8 cellular contexts compared by ENCODE assay signal in genomic region chr9:127450170-127450830, GRCh38. TPM values are rescaled to one million over a fixed set of nuclear protein-coding genes. Genes with fewer than 3 reads are reported as not detected.
A peak's percentile ranks its signal among the peaks of the same experiment; 100 is the strongest.
DNase-seq lines count a peak whose midpoint lies in the region; ATAC-seq, FAIRE-seq and TF ChIP-seq lines count a peak whose summit lies in the region.

No MANE protein-coding gene starts in this region.

- no peak for TF ChIP-seq POLR2A in GM12878 (IDR thresholded peaks at IDR 0.05; ENCODE audit: low read depth, low read length)

- H3K4me2 ChIP-seq in GM12878 (ENCODE audit: control insufficient read depth, insufficient read depth), result peak overlapping the region; percentile 38

- POLR2A ChIA-PET in GM12878 (lab: Charles Lee), result interaction anchor here (0.6 to 3.7 kb wide), 5 partner anchors 17 to 183 kb away, joined by 3 to 26 read pairs (median 5); partner anchors contain the start of genes SLC2A8 and ZNF79

- no peak overlapping the region for H2AFZ ChIP-seq in GM12878 (ENCODE audit: control insufficient read depth, low read depth, low read length)

- no peak for TF ChIP-seq CTCF in GM12878 (IDR thresholded peaks at IDR 0.05 in 2 of 3, conservative IDR thresholded peaks at IDR 0.05 in 1 of 3; ENCODE audit: control insufficient read depth in 2 of 3, extremely low read depth in 1 of 3, insufficient read depth in 1 of 3, low read depth in 3 of 3, low read length in 3 of 3)
- no peak for TF ChIP-seq CTCF in kidney epithelial cell (IDR thresholded peaks at IDR 0.05; ENCODE audit: insufficient read depth, low read length, poor library complexity, severe bottlenecking)

- in situ Hi-C loops in GM12878 (cut with MboI), result no loop called here

- peak overlapping the region; percentile 92 for H3K4me3 ChIP-seq in Jurkat, Clone E6-1 (ENCODE audit: low read length)
- peak overlapping the region; percentile 93 for H3K4me3 ChIP-seq in GM12878
- peak overlapping the region; percentile 95 for H3K4me3 ChIP-seq in kidney epithelial cell (ENCODE audit: low read depth, low read length)
- H3K4me3 ChIP-seq in subcutaneous abdominal adipose tissue (ENCODE audit: low read depth in 1 of 5, low read length in 5 of 5), result peak overlapping the region; percentile 48 to 92 (median 87)

- peak; percentile 1 for ATAC-seq in GM12878
- ATAC-seq in GM21360 (IDR thresholded peaks at IDR 0.05; ENCODE audit: unreplicated experiment), result no peak

- no peak for TF ChIP-seq RAD21 in GM12878 (IDR thresholded peaks at IDR 0.05; ENCODE audit: insufficient read depth, low read depth, low read length)

- peaks cover 49% of the 10 kb centered on the region for H3K79me2 ChIP-seq in GM12878 (ENCODE audit: control insufficient read depth, insufficient read depth, low read length)

- BruUV-seq in GM12878 (replicated peaks; lab: Mats Ljungman, UMichigan), result TSS peak; percentile 58

- SMC1A ChIA-PET in GM12878 (lab: Charles Lee; ENCODE audit: uncharacterized antibody, unreplicated experiment), result interaction anchor here (0.9 to 1.6 kb wide), 5 partner anchors 26 to 235 kb away, joined by 3 to 7 read pairs (median 4); partner anchors contain the start of gene ZNF79

- RAD21 ChIA-PET in GM12878 (lab: Charles Lee; ENCODE audit: unreplicated experiment), result interaction anchor here (0.8 to 2.2 kb wide), 4 partner anchors 54 to 508 kb away, joined by 3 to 9 read pairs (median 4); partner anchors contain the start of gene SLC2A8

- CTCF ChIA-PET in GM12878 (lab: Yijun Ruan, JAX), result interaction anchor here (0.8 to 2.2 kb wide), 6 partner anchors 27 to 510 kb away, joined by 3 to 7 read pairs (median 4); partner anchors contain the start of genes TOR2A and ZNF79

- H3K27ac ChIP-seq in GM12878 (ENCODE audit: control insufficient read depth, insufficient read depth), result peak overlapping the region; percentile 94
- peak overlapping the region; percentile 92 for H3K27ac ChIP-seq in subcutaneous abdominal adipose tissue (ENCODE audit: low read depth, low read length)

- intact Hi-C loops in GM12878 (cut with micrococcal nuclease; ENCODE audit: unreplicated experiment), result loop anchor here (10.0 kb wide), 1 partner anchor 235 kb away; no protein-coding TSS in a partner anchor

- no peak for DNase-seq in Jurkat, Clone E6-1 (ENCODE audit: low read depth, low spot score)
- DNase-seq in GM12878 (ENCODE audit: low read depth, low spot score) (no peak), kidney epithelial cell (ENCODE audit: low read depth) (no peak), medulla oblongata (ENCODE audit: extremely low spot score) (no peak), NK-92 (lab: John Stamatoyannopoulos, UW; ENCODE audit: unreplicated experiment) (no peak)

- H3K9me3 ChIP-seq in ES-I3 (ENCODE audit: control insufficient read depth, insufficient read depth, low read length) (no peaks in the 10 kb centered on the region), GM12878 (replicated peaks; ENCODE audit: control insufficient read depth, insufficient read depth, low read length) (no peaks in the 10 kb centered on the region; the same call in 2 of the 3 replicates), subcutaneous abdominal adipose tissue (ENCODE audit: control insufficient read depth in 5 of 5, low read length in 5 of 5) (no peaks in the 10 kb centered on the region)

- no peak for TF ChIP-seq EP300 in GM12878 (IDR thresholded peaks at IDR 0.05; ENCODE audit: borderline replicate concordance in 1 of 2, control insufficient read depth in 1 of 2, low read depth in 2 of 2, low read length in 2 of 2)

- WGBS in GM12878 (ENCODE audit: insufficient coverage, insufficient replicate concordance, low lambda C conversion rate, missing lambda C conversion rate), result 1% methylated on average over 16 of the region's 16 CpGs

- H3K4me1 ChIP-seq in ES-I3 (ENCODE audit: insufficient read depth, low read length), result peaks cover 4% of the 10 kb centered on the region; the same call in 1 of the 2 replicates
- peaks cover 4% of the 10 kb centered on the region; the same call in 1 of the 2 replicates for H3K4me1 ChIP-seq in GM12878 (ENCODE audit: control insufficient read depth, insufficient read depth, low read length)
- H3K4me1 ChIP-seq in subcutaneous abdominal adipose tissue (ENCODE audit: control insufficient read depth in 5 of 5, insufficient read depth in 5 of 5, low read length in 5 of 5), result peaks cover 8 to 57% (median 42%) of the 10 kb centered on the region in 5 donors

- peaks cover 53% of the 10 kb centered on the region for H3K36me3 ChIP-seq in ES-I3 (ENCODE audit: insufficient read depth, low read length)
- peaks cover 17 to 44% of the 10 kb centered on the region in 2 experiments for H3K36me3 ChIP-seq in GM12878 (ENCODE audit: control insufficient read depth in 2 of 2, insufficient read depth in 2 of 2, low read length in 1 of 2)
- H3K36me3 ChIP-seq in kidney epithelial cell (ENCODE audit: control insufficient read depth, insufficient read depth, low read length), result peaks cover 5% of the 10 kb centered on the region
- peaks cover 10 to 55% (median 48%) of the 10 kb centered on the region in 5 donors for H3K36me3 ChIP-seq in subcutaneous abdominal adipose tissue (ENCODE audit: control insufficient read depth in 5 of 5, insufficient read depth in 5 of 5, low read length in 5 of 5)

- peaks cover 11% of the 10 kb centered on the region for H4K20me1 ChIP-seq in GM12878 (ENCODE audit: control insufficient read depth, insufficient read depth)

- H3K9ac ChIP-seq in ES-I3 (ENCODE audit: low read depth, low read length) (peak overlapping the region; percentile 86), GM12878 (ENCODE audit: control insufficient read depth, insufficient read depth, low read length) (peak overlapping the region; percentile 95), subcutaneous abdominal adipose tissue (ENCODE audit: low read length in 5 of 5) (peak overlapping the region; percentile 79 to 98 (median 93))

- no peaks in the 10 kb centered on the region for H3K27me3 ChIP-seq in GM12878 (replicated peaks in 1 of 2; ENCODE audit: control insufficient read depth in 2 of 2, insufficient read depth in 2 of 2, low read length in 1 of 2)
- H3K27me3 ChIP-seq in kidney epithelial cell (ENCODE audit: control insufficient read depth, insufficient read depth, low read length), result no peaks in the 10 kb centered on the region
- no peaks in the 10 kb centered on the region for H3K27me3 ChIP-seq in subcutaneous abdominal adipose tissue (ENCODE audit: control insufficient read depth in 5 of 5, insufficient read depth in 4 of 5, low read length in 5 of 5)

- no peak for FAIRE-seq in GM12878 (lab: Jason Lieb, UNC)

RNA-seq across cellular contexts. Expression of gene RPL12, which starts 0.9 kb away (rescaled TPM):
- polyA plus RNA-seq in Jurkat, Clone E6-1 (2012; ENCODE audit: insufficient read depth, insufficient read length), result 1,946 TPM
- 532 and 580 TPM in 2 replicates for total RNA-seq in GM12878 (2013; cell fraction: nucleolus; rRNA removed)
- total RNA-seq in GM12878 (2014; rRNA removed) (2,340 and 2,418 TPM in 2 replicates), GM12878 (2014; rRNA removed; fragmentation: Illumina TruSeq; extraction: Trizol) (4,535 and 4,622 TPM in 2 replicates), GM12878 (2021) (2,052 and 2,163 TPM in 2 replicates), kidney epithelial cell (4,686 and 4,885 TPM in 2 replicates)
- 4,165 TPM for polyA plus RNA-seq in GM12878 (2011; ENCODE audit: low read depth)
- polyA plus RNA-seq in GM12878 (2011; rRNA removed) (2,640 and 2,932 TPM in 2 replicates), GM12878 (2014; fragmentation: Illumina TruSeq; extraction: Trizol) (4,925 and 5,544 TPM in 2 replicates), GM12878 (2014; fragmentation: Nextera tagmentation; extraction: Ambion mirVana) (1,000 to 10,000 TPM; 3,077 to 3,412 TPM), GM12878 (2014; rRNA removed) (3,446 and 3,776 TPM in 2 replicates), GM12878 (2016; fragmentation: Nextera tagmentation; extraction: Ambion mirVana) (1,000 to 10,000 TPM in 1 of 2 experiments, 100 to 1,000 TPM in 1; 961 to 1,005 TPM)
- 2,904 and 3,567 TPM in 2 replicates for polyA plus RNA-seq in GM12878 (2011; cell fraction: cytosol; rRNA removed)
- polyA plus RNA-seq in GM12878 (2011; cell fraction: nucleus; rRNA removed), result 879 and 937 TPM in 2 replicates
- polyA plus RNA-seq in GM12878 (2012), result 3,068 and 4,412 TPM in 2 replicates
- polyA minus RNA-seq in GM12878 (2011; rRNA and poly(A)+ RNA removed), result 712 and 1,069 TPM in 2 replicates
- 520 and 541 TPM in 2 replicates for polyA minus RNA-seq in GM12878 (2011; cell fraction: cytosol; rRNA and poly(A)+ RNA removed)
- polyA minus RNA-seq in GM12878 (2011; cell fraction: nucleus; rRNA and poly(A)+ RNA removed), result 259 and 431 TPM in 2 replicates

RNA-seq across cellular contexts. Expression of gene LRSAM1, which starts 1.0 kb away (rescaled TPM):
- 15.6 TPM for polyA plus RNA-seq in Jurkat, Clone E6-1 (2012; ENCODE audit: insufficient read depth, insufficient read length)
- 60.8 and 70.8 TPM in 2 replicates for total RNA-seq in GM12878 (2013; cell fraction: nucleolus; rRNA removed)
- 13.1 and 13.7 TPM in 2 replicates for total RNA-seq in GM12878 (2014; rRNA removed)
- total RNA-seq in GM12878 (2014; rRNA removed; fragmentation: Illumina TruSeq; extraction: Trizol), result 5.8 and 5.9 TPM in 2 replicates
- total RNA-seq in GM12878 (2021), result 18.9 and 20.4 TPM in 2 replicates
- polyA plus RNA-seq in GM12878 (2011; ENCODE audit: low read depth), result 6.8 TPM
- polyA plus RNA-seq in GM12878 (2011; rRNA removed), result 7.5 and 9.7 TPM in 2 replicates
- polyA plus RNA-seq in GM12878 (2011; cell fraction: cytosol; rRNA removed), result 8.2 and 10.8 TPM in 2 replicates
- 44.3 and 44.5 TPM in 2 replicates for polyA plus RNA-seq in GM12878 (2011; cell fraction: nucleus; rRNA removed)
- 12.3 and 17.2 TPM in 2 replicates for polyA plus RNA-seq in GM12878 (2012)
- 4.5 and 6.9 TPM in 2 replicates for polyA plus RNA-seq in GM12878 (2014; fragmentation: Illumina TruSeq; extraction: Trizol)
- polyA plus RNA-seq in GM12878 (2014; fragmentation: Nextera tagmentation; extraction: Ambion mirVana), result under 1 TPM; 0.14 to 0.53 TPM
- 14.3 and 14.8 TPM in 2 replicates for polyA plus RNA-seq in GM12878 (2014; rRNA removed)
- 10 to 100 TPM; 18.4 to 23.4 TPM for polyA plus RNA-seq in GM12878 (2016; fragmentation: Nextera tagmentation; extraction: Ambion mirVana)
- polyA minus RNA-seq in GM12878 (2011; rRNA and poly(A)+ RNA removed), result 7.3 and 16.4 TPM in 2 replicates
- 3.2 and 6.8 TPM in 2 replicates for polyA minus RNA-seq in GM12878 (2011; cell fraction: cytosol; rRNA and poly(A)+ RNA removed)
- polyA minus RNA-seq in GM12878 (2011; cell fraction: nucleus; rRNA and poly(A)+ RNA removed), result 22.5 and 27.0 TPM in 2 replicates
- 26.6 and 30.1 TPM in 2 replicates for total RNA-seq in kidney epithelial cell

RNA-seq across cellular contexts. Expression of gene ZNF79, which starts 26.1 kb away (rescaled TPM):
- 4.9 TPM for polyA plus RNA-seq in Jurkat, Clone E6-1 (2012; ENCODE audit: insufficient read depth, insufficient read length)
- 19.1 and 19.8 TPM in 2 replicates for total RNA-seq in GM12878 (2013; cell fraction: nucleolus; rRNA removed)
- total RNA-seq in GM12878 (2014; rRNA removed) (11.2 and 14.1 TPM in 2 replicates), GM12878 (2014; rRNA removed; fragmentation: Illumina TruSeq; extraction: Trizol) (9.8 and 11.1 TPM in 2 replicates), GM12878 (2021) (10.2 and 12.4 TPM in 2 replicates), kidney epithelial cell (5.1 and 5.7 TPM in 2 replicates)
- polyA plus RNA-seq in GM12878 (2011; ENCODE audit: low read depth), result 3.7 TPM
- polyA plus RNA-seq in GM12878 (2011; rRNA removed) (9.9 and 12.2 TPM in 2 replicates), GM12878 (2014; fragmentation: Illumina TruSeq; extraction: Trizol) (9.5 and 11.9 TPM in 2 replicates), GM12878 (2014; fragmentation: Nextera tagmentation; extraction: Ambion mirVana) (1 to 10 TPM; 1.8 to 2.0 TPM), GM12878 (2014; rRNA removed) (8.7 and 9.3 TPM in 2 replicates), GM12878 (2016; fragmentation: Nextera tagmentation; extraction: Ambion mirVana) (10 to 100 TPM; 12.9 to 14.0 TPM)
- 12.5 and 12.8 TPM in 2 replicates for polyA plus RNA-seq in GM12878 (2011; cell fraction: cytosol; rRNA removed)
- polyA plus RNA-seq in GM12878 (2011; cell fraction: nucleus; rRNA removed), result 16.2 and 16.3 TPM in 2 replicates
- polyA plus RNA-seq in GM12878 (2012), result 4.7 and 6.1 TPM in 2 replicates
- polyA minus RNA-seq in GM12878 (2011; rRNA and poly(A)+ RNA removed), result 23.2 and 26.5 TPM in 2 replicates
- 4.4 and 6.8 TPM in 2 replicates for polyA minus RNA-seq in GM12878 (2011; cell fraction: cytosol; rRNA and poly(A)+ RNA removed)
- 7.5 and 11.7 TPM in 2 replicates for polyA minus RNA-seq in GM12878 (2011; cell fraction: nucleus; rRNA and poly(A)+ RNA removed)

RNA-seq across cellular contexts. Expression of gene SLC2A8, which starts 53.3 kb away (rescaled TPM):
- 10.6 TPM for polyA plus RNA-seq in Jurkat, Clone E6-1 (2012; ENCODE audit: insufficient read depth, insufficient read length)
- 11.3 and 13.6 TPM in 2 replicates for total RNA-seq in GM12878 (2013; cell fraction: nucleolus; rRNA removed)
- total RNA-seq in GM12878 (2014; rRNA removed), result 11.4 and 17.5 TPM in 2 replicates
- 4.6 and 4.7 TPM in 2 replicates for total RNA-seq in GM12878 (2014; rRNA removed; fragmentation: Illumina TruSeq; extraction: Trizol)
- total RNA-seq in GM12878 (2021), result 13.3 and 13.7 TPM in 2 replicates
- 5.3 TPM for polyA plus RNA-seq in GM12878 (2011; ENCODE audit: low read depth)
- polyA plus RNA-seq in GM12878 (2011; rRNA removed), result 2.9 and 6.3 TPM in 2 replicates
- polyA plus RNA-seq in GM12878 (2011; cell fraction: cytosol; rRNA removed), result 7.4 and 13.6 TPM in 2 replicates
- polyA plus RNA-seq in GM12878 (2011; cell fraction: nucleus; rRNA removed), result 24.0 and 30.3 TPM in 2 replicates
- 9.2 and 9.4 TPM in 2 replicates for polyA plus RNA-seq in GM12878 (2012)
- polyA plus RNA-seq in GM12878 (2014; fragmentation: Illumina TruSeq; extraction: Trizol), result 1.6 and 3.3 TPM in 2 replicates
- 1 to 10 TPM in 1 of 2 experiments, under 1 TPM in 1; 0.31 to 1.4 TPM for polyA plus RNA-seq in GM12878 (2014; fragmentation: Nextera tagmentation; extraction: Ambion mirVana)
- polyA plus RNA-seq in GM12878 (2014; rRNA removed), result 13.9 and 16.3 TPM in 2 replicates
- 10 to 100 TPM; 16.8 to 22.7 TPM for polyA plus RNA-seq in GM12878 (2016; fragmentation: Nextera tagmentation; extraction: Ambion mirVana)
- 5.9 and 12.9 TPM in 2 replicates for polyA minus RNA-seq in GM12878 (2011; rRNA and poly(A)+ RNA removed)
- 7.0 and 9.9 TPM in 2 replicates for polyA minus RNA-seq in GM12878 (2011; cell fraction: cytosol; rRNA and poly(A)+ RNA removed)
- 5.0 and 11.5 TPM in 2 replicates for polyA minus RNA-seq in GM12878 (2011; cell fraction: nucleus; rRNA and poly(A)+ RNA removed)
- total RNA-seq in kidney epithelial cell, result 27.5 and 28.8 TPM in 2 replicates
